In genomic region chr11:66542362-66542761, GRCh38 we compare ENCODE assay signal across 1 cellular context.
TF ChIP-seq lines count a peak whose summit lies in the region.

No MANE protein-coding gene starts in this region.

TF ChIP-seq in IMR-90, 13 proteins besides CTCF, POLR2A, EP300 and RAD21:
- no peak for TF ChIP-seq USF2 (IDR thresholded peaks at IDR 0.05; ENCODE audit: low read depth, low read length)
- TF ChIP-seq RFX5 (IDR thresholded peaks at IDR 0.05; ENCODE audit: low read depth, low read length), result no peak
- no peak for TF ChIP-seq ELK1 (IDR thresholded peaks at IDR 0.05; ENCODE audit: borderline replicate concordance, low read depth, low read length)
- no peak for TF ChIP-seq BHLHE40 (IDR thresholded peaks at IDR 0.05; ENCODE audit: low read depth, low read length)
- TF ChIP-seq MAZ (IDR thresholded peaks at IDR 0.05; ENCODE audit: borderline replicate concordance, low read depth, low read length), result no peak
- TF ChIP-seq CEBPB (IDR thresholded peaks at IDR 0.05; ENCODE audit: low read depth, low read length), result no peak
- TF ChIP-seq MXI1 (IDR thresholded peaks at IDR 0.05; ENCODE audit: borderline replicate concordance, low read depth, low read length), result no peak
- no peak for TF ChIP-seq MAFK (IDR thresholded peaks at IDR 0.05; ENCODE audit: low read depth, low read length)
- TF ChIP-seq RCOR1 (IDR thresholded peaks at IDR 0.05; ENCODE audit: insufficient replicate concordance, low read length), result no peak
- TF ChIP-seq SMC3 (IDR thresholded peaks at IDR 0.05; ENCODE audit: low read depth, low read length), result no peak
- no peak for TF ChIP-seq FOS (IDR thresholded peaks at IDR 0.05; ENCODE audit: low read depth, low read length)
